Comparison of ENCODE assay signal across 1 cellular context in genomic region chr3:191262650-191263049, GRCh38.
TF ChIP-seq lines count a peak whose summit lies in the region.

No MANE protein-coding gene starts in this region.

TF ChIP-seq in WTC11, 78 proteins besides CTCF, POLR2A, EP300 and RAD21 (continued from another document):
- no peak for TF ChIP-seq ZNF281 (CRISPR knock-in tag; IDR thresholded peaks at IDR 0.05)
- TF ChIP-seq STAT6 (CRISPR knock-in tag; conservative IDR thresholded peaks at IDR 0.05; ENCODE audit: low read depth): no peak
- TF ChIP-seq ESRRA (CRISPR knock-in tag; IDR thresholded peaks at IDR 0.05; ENCODE audit: borderline replicate concordance): no peak
- TF ChIP-seq SMAD3 (CRISPR knock-in tag; IDR thresholded peaks at IDR 0.05; ENCODE audit: borderline replicate concordance): no peak
